ENCODE assay signal across 17 cellular contexts in the genomic region with DNA sequence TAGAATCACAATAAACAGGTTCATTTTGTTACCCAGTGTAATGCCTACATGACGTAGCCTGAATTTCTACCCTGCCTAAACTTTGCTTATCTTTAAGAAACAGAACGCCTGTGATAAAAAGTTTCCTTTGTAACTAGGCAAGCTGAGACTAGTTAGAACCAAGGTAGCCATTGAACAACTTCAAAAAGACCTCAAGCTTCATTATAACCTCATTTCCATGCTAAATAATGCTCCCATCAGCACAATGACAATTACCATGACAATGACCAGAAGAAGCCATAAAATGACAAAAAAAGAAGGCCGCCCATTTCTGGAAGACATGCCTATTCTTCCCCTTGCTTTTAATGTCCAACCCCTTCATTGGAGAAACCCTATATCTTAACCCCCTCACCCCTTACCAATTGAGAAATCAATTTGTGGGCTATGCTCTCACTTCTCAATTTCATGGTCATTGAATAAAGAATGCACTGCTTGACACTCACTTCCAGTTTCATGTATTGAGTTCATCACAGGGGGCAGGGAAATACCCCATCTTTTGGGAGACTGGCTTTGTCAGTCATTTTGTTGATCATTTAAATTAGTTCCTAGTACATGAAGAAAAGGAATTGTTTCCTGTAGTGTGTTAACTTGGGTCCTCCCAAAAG.
DNase-seq lines count a peak whose midpoint lies in the region; ATAC-seq lines count a peak whose summit lies in the region.
"Had no signal": no experiment of that assay in that cellular context is flagged by ENCODE, and none has a peak within 500 bp of the region (broad histone marks: within the 10 kb centered on the region; RNA-seq: fewer than 3 reads in every experiment).

No MANE protein-coding gene starts in this region.

- intact Hi-C loops in left cardiac atrium (cut with DNase I), result no loop called here

- no peak for DNase-seq in left cardiac atrium
- no peak for DNase-seq in NCI-H2081 treated with DMSO at 0.1 percent for 48 hours (lab: John Stamatoyannopoulos, UW)
- no peak for DNase-seq in retina
- DNase-seq in SHP77 (lab: John Stamatoyannopoulos, UW), result no peak
- DNase-seq: activated CD4-positive, CD25-positive, alpha-beta regulatory T cell; amygdala; Calu3; HFFc6; mesendoderm; NCI-H1436; NCI-H69; stimulated activated CD4-positive, alpha-beta T cell treated with anti-CD3 and anti-CD28 coated beads, Interleukin-15, amount 100 ng/mL, for 24 hours; stimulated activated CD8-positive, alpha-beta memory T cell treated with anti-CD3 and anti-CD28 coated beads, Interleukin-4, amount 100 ng/mL, for 48 hours had no signal

- ATAC-seq in GM18498 (IDR thresholded peaks at IDR 0.05; ENCODE audit: unreplicated experiment) (peak; percentile 91), GM19395 (IDR thresholded peaks at IDR 0.05; ENCODE audit: unreplicated experiment) (peak; percentile 71), HG02678 (IDR thresholded peaks at IDR 0.05; ENCODE audit: unreplicated experiment) (peak; percentile 81), HG03460 (IDR thresholded peaks at IDR 0.05; ENCODE audit: unreplicated experiment) (peak; percentile 81), left cardiac atrium (no peak)

Comparison
In these comparisons a context has a peak if more than half of its experiments do, and no peak if none do; other contexts are left out.
1. ATAC-seq: peak in GM18498 (single experiment), GM19395 (single experiment), HG02678 (single experiment) and HG03460 (single experiment); none in left cardiac atrium (0 of 2).